8 cellular contexts compared by ENCODE assay signal in the genomic region with DNA sequence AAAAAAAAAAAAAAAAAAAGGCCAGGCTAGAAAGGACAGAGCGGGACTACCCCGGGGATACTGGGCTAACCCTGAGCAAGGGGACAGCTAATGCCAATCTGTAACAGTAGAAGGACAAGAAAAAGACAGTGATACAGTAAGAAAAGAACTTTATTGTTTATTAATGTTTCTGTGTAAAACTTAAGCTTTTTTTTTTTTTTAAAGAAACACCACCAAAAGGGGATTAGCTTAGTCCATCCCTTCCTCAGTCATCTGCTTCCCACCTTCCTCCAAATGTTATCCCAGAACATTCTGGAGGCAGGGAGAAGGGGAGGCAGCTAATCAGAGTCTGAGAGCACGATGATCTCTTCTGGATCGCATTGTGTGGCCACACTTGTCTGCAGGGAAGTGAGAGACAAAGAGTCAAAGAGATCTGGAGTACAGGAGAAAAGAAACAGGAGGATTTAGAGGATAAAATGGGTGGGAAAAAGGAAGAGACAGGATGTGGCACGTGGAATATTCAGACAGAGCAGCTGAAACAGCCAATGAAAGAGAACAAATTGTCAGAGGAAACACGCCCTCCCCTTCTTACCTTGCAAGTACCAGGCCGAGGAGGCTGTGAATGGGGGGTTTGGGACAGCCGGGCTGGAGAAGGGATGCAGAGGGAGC. TPM values are rescaled to one million over a fixed set of nuclear protein-coding genes. Genes with fewer than 3 reads are reported as not detected.
A peak's percentile ranks its signal among the peaks of the same experiment; 100 is the strongest.
DNase-seq lines count a peak whose midpoint lies in the region; ATAC-seq, FAIRE-seq and TF ChIP-seq lines count a peak whose summit lies in the region.

No MANE protein-coding gene starts in this region.

- H3K4me1 Mint-ChIP-seq in activated T-cell treated with anti-CD3 and anti-CD28 coated beads, Interleukin-2, amount 50 U/mL, for 72 hours (ENCODE audit: low read depth) = peaks cover 87% of the 10 kb centered on the region
- peaks cover 61% of the 10 kb centered on the region for H3K4me1 Mint-ChIP-seq in memory B cell

- ATAC-seq in activated T-cell treated with anti-CD3 and anti-CD28 coated beads, Interleukin-2, amount 50 U/mL, for 72 hours (replicated peaks in 1 of 2) = no peak
- ATAC-seq in GM12878 (no peak), memory B cell (ENCODE audit: low read depth) (no peak), left colon (no peak), GM21529 (IDR thresholded peaks at IDR 0.05; ENCODE audit: unreplicated experiment) (no peak)

- peaks cover 12 to 16% of the 10 kb centered on the region in 2 experiments; a peak in 3 of 4 replicates for H3K36me3 ChIP-seq in GM12878 (ENCODE audit: control insufficient read depth in 2 of 2, insufficient read depth in 2 of 2, low read length in 1 of 2)
- H3K36me3 ChIP-seq in transverse colon = peaks cover 0 to 24% (median 8%) of the 10 kb centered on the region in 4 donors

- peak overlapping the region; percentile 63 for H3K4me3 ChIP-seq in GM12878
- peak overlapping the region in 3 of 4 donors; percentile 36 to 61 (median 46) for H3K4me3 ChIP-seq in transverse colon

- WGBS in GM12878 (ENCODE audit: insufficient coverage, insufficient replicate concordance, low lambda C conversion rate, missing lambda C conversion rate) = 39% methylated on average over 8 of the region's 8 CpGs
- 53 to 58% methylated on average over 7 to 8 of the region's 8 CpGs for WGBS in transverse colon (ENCODE audit: low coverage in 1 of 2), 2 donors

- SMC1A ChIA-PET in GM12878 (lab: Charles Lee; ENCODE audit: uncharacterized antibody, unreplicated experiment) = interaction anchor here (0.6 to 1.3 kb wide), 5 partner anchors 19 to 112 kb away, joined by 3 to 8 read pairs (median 4); a partner anchor contains a TSS

- RAD21 ChIA-PET in GM12878 (lab: Charles Lee; ENCODE audit: unreplicated experiment) = interaction anchor here (0.7 to 2.8 kb wide), 13 partner anchors 19 to 303 kb away, joined by 3 to 22 read pairs (median 4); a partner anchor contains a TSS

- no peaks in the 10 kb centered on the region for H3K27me3 Mint-ChIP-seq in activated T-cell treated with anti-CD3 and anti-CD28 coated beads, Interleukin-2, amount 50 U/mL, for 72 hours (ENCODE audit: low read depth)
- H3K27me3 Mint-ChIP-seq in memory B cell = no peaks in the 10 kb centered on the region

- H3K27ac Mint-ChIP-seq in activated T-cell treated with anti-CD3 and anti-CD28 coated beads, Interleukin-2, amount 50 U/mL, for 72 hours = peak overlapping the region; percentile 98
- H3K27ac Mint-ChIP-seq in memory B cell = peak overlapping the region; percentile 100

- H2AFZ ChIP-seq in GM12878 (ENCODE audit: control insufficient read depth, low read depth, low read length) = no peak overlapping the region

- no peak for TF ChIP-seq EP300 in GM12878 (IDR thresholded peaks at IDR 0.05; ENCODE audit: borderline replicate concordance in 1 of 2, control insufficient read depth in 1 of 2, low read depth in 2 of 2, low read length in 2 of 2)
- TF ChIP-seq EP300 in transverse colon (IDR thresholded peaks at IDR 0.05; ENCODE audit: low read depth) = no peak

- peak overlapping the region; percentile 72 for H3K4me2 ChIP-seq in GM12878 (ENCODE audit: control insufficient read depth, insufficient read depth)

- no peak overlapping the region; the same call in 1 of the 2 replicates for H3K27ac ChIP-seq in GM12878 (ENCODE audit: control insufficient read depth, insufficient read depth)
- H3K27ac ChIP-seq in transverse colon = peak overlapping the region; percentile 86 to 94 (median 90)

- H4K20me1 ChIP-seq in GM12878 (ENCODE audit: control insufficient read depth, insufficient read depth) = 0 out of 2 replicates have a peak, but pooled peaks cover 3% of the 10 kb centered on the region

- no peaks in the 10 kb centered on the region for H3K27me3 ChIP-seq in GM12878 (replicated peaks in 1 of 2; ENCODE audit: control insufficient read depth in 2 of 2, insufficient read depth in 2 of 2, low read length in 1 of 2)
- no peaks in the 10 kb centered on the region for H3K27me3 ChIP-seq in transverse colon

- H3K9me3 Mint-ChIP-seq in activated T-cell treated with anti-CD3 and anti-CD28 coated beads, Interleukin-2, amount 50 U/mL, for 72 hours = no peaks in the 10 kb centered on the region
- no peaks in the 10 kb centered on the region for H3K9me3 Mint-ChIP-seq in memory B cell

- intact Hi-C loops in GM12878 (cut with micrococcal nuclease; ENCODE audit: unreplicated experiment) = loop anchor here (5.0 kb wide), 1 partner anchor 99 kb away; a partner anchor contains a TSS
- intact Hi-C loops in transverse colon (cut with DNase I; ENCODE audit: low total_unique reads) = loop anchor here (10.0 kb wide), 1 partner anchor 96 kb away; a partner anchor contains a TSS
- intact Hi-C loops in left colon (cut with DNase I, micrococcal nuclease) = no loop called here

- peaks cover 11 to 33% of the 10 kb centered on the region in 2 donors for H3K36me3 Mint-ChIP-seq in activated T-cell treated with anti-CD3 and anti-CD28 coated beads, Interleukin-2, amount 50 U/mL, for 72 hours (ENCODE audit: insufficient read depth in 2 of 2)
- peaks cover 31% of the 10 kb centered on the region for H3K36me3 Mint-ChIP-seq in memory B cell

- FAIRE-seq in GM12878 (lab: Jason Lieb, UNC) = no peak

- H3K79me2 ChIP-seq in GM12878 (ENCODE audit: control insufficient read depth, insufficient read depth, low read length) = peaks cover 47% of the 10 kb centered on the region

- in situ Hi-C loops in GM12878 (cut with MboI) = no loop called here
- in situ Hi-C loops in transverse colon (cut with MboI; ENCODE audit: low pct_ligation_motif_present in 1 of 4, low pct_unique_long_range_greater_than_20kb in 1 of 4, low sequenced_read_pairs in 3 of 4) = no loop called here

- peaks cover 35% of the 10 kb centered on the region for H3K4me1 ChIP-seq in GM12878 (ENCODE audit: control insufficient read depth, insufficient read depth, low read length)
- H3K4me1 ChIP-seq in transverse colon = peaks cover 28 to 66% (median 56%) of the 10 kb centered on the region in 4 donors

- POLR2A ChIA-PET in GM12878 (lab: Charles Lee) = interaction anchor here (0.7 to 2.0 kb wide), 13 partner anchors 10 to 906 kb away, joined by 3 to 12 read pairs (median 6); a partner anchor contains a TSS

- CTCF ChIA-PET in GM12878 (lab: Yijun Ruan, JAX) = interaction anchor here (0.6 to 2.7 kb wide), 8 partner anchors 26 to 136 kb away, joined by 3 to 19 read pairs (median 4); a partner anchor contains a TSS

- no peak for DNase-seq in activated T-cell treated with anti-CD3 and anti-CD28 coated beads, Interleukin-2, amount 50 U/mL, for 72 hours
- DNase-seq in activated T-cell treated with anti-CD3 and anti-CD28 coated beads for 4 hours (no peak), GM12878 (ENCODE audit: low read depth, low spot score) (no peak), memory B cell (ENCODE audit: low spot score in 2 of 2) (no peak), transverse colon (no peak), left colon (no peak), AG08395 (ENCODE audit: low spot score) (no peak)

- no TSS peak for BruUV-seq in GM12878 (replicated peaks; lab: Mats Ljungman, UMichigan)

- TF ChIP-seq CTCF in GM12878 (IDR thresholded peaks at IDR 0.05 in 2 of 3, conservative IDR thresholded peaks at IDR 0.05 in 1 of 3; ENCODE audit: control insufficient read depth in 2 of 3, extremely low read depth in 1 of 3, insufficient read depth in 1 of 3, low read depth in 3 of 3, low read length in 3 of 3) (no peak), transverse colon (IDR thresholded peaks at IDR 0.05) (no peak)

- no peak for TF ChIP-seq RAD21 in GM12878 (IDR thresholded peaks at IDR 0.05; ENCODE audit: insufficient read depth, low read depth, low read length)

- TF ChIP-seq POLR2A in GM12878 (IDR thresholded peaks at IDR 0.05; ENCODE audit: low read depth, low read length) = no peak
- no peak for TF ChIP-seq POLR2A in transverse colon (IDR thresholded peaks at IDR 0.05)

- peak overlapping the region; percentile 97 to 98 for H3K4me3 Mint-ChIP-seq in activated T-cell treated with anti-CD3 and anti-CD28 coated beads, Interleukin-2, amount 50 U/mL, for 72 hours
- peak overlapping the region; percentile 99 for H3K4me3 Mint-ChIP-seq in memory B cell

- no peaks in the 10 kb centered on the region for H3K9me3 ChIP-seq in GM12878 (replicated peaks; ENCODE audit: control insufficient read depth, insufficient read depth, low read length)
- no peaks in the 10 kb centered on the region for H3K9me3 ChIP-seq in transverse colon

- peak overlapping the region; percentile 72; the same call in 1 of the 2 replicates for H3K9ac ChIP-seq in GM12878 (ENCODE audit: control insufficient read depth, insufficient read depth, low read length)

RNA-seq across cellular contexts. Expression of a gene that starts 1.0 kb away (rescaled TPM):
- total RNA-seq in activated T-cell treated with anti-CD3 and anti-CD28 coated beads, Interleukin-2, amount 50 U/mL, for 72 hours = 10 to 100 TPM; 14.9 to 16.1 TPM
- total RNA-seq in GM12878 (2013; cell fraction: nucleolus; rRNA removed) = 10.5 and 11.6 TPM in 2 replicates
- total RNA-seq in GM12878 (2014; rRNA removed) = 8.9 and 9.3 TPM in 2 replicates
- 5.9 and 6.2 TPM in 2 replicates for total RNA-seq in GM12878 (2014; rRNA removed; fragmentation: Illumina TruSeq; extraction: Trizol)
- 9.7 and 12.0 TPM in 2 replicates for total RNA-seq in GM12878 (2021)
- 3.1 TPM for polyA plus RNA-seq in GM12878 (2011; ENCODE audit: low read depth)
- 3.2 and 5.1 TPM in 2 replicates for polyA plus RNA-seq in GM12878 (2011; rRNA removed)
- 6.4 and 8.8 TPM in 2 replicates for polyA plus RNA-seq in GM12878 (2011; cell fraction: cytosol; rRNA removed)
- 10.1 and 12.3 TPM in 2 replicates for polyA plus RNA-seq in GM12878 (2011; cell fraction: nucleus; rRNA removed)
- polyA plus RNA-seq in GM12878 (2012) = 9.9 and 10.8 TPM in 2 replicates
- 3.8 and 4.4 TPM in 2 replicates for polyA plus RNA-seq in GM12878 (2014; fragmentation: Illumina TruSeq; extraction: Trizol)
- under 1 TPM; 0.11 to 0.62 TPM for polyA plus RNA-seq in GM12878 (2014; fragmentation: Nextera tagmentation; extraction: Ambion mirVana)
- 9.8 and 9.9 TPM in 2 replicates for polyA plus RNA-seq in GM12878 (2014; rRNA removed)
- 1 to 10 TPM; 4.1 to 4.5 TPM for polyA plus RNA-seq in GM12878 (2016; fragmentation: Nextera tagmentation; extraction: Ambion mirVana)
- polyA minus RNA-seq in GM12878 (2011; rRNA and poly(A)+ RNA removed) = 7.5 and 12.0 TPM in 2 replicates
- polyA minus RNA-seq in GM12878 (2011; cell fraction: cytosol; rRNA and poly(A)+ RNA removed) = 3.1 and 3.7 TPM in 2 replicates
- 5.7 and 6.2 TPM in 2 replicates for polyA minus RNA-seq in GM12878 (2011; cell fraction: nucleus; rRNA and poly(A)+ RNA removed)
- 10 to 100 TPM; 10.1 to 31.8 (median 17.2) TPM for total RNA-seq in transverse colon
- total RNA-seq in left colon = 10 to 100 TPM; 19.9 to 21.3 TPM

RNA-seq across cellular contexts. Expression of a gene that starts 4.2 kb away (rescaled TPM):
- total RNA-seq in activated T-cell treated with anti-CD3 and anti-CD28 coated beads, Interleukin-2, amount 50 U/mL, for 72 hours = 10 to 100 TPM; 56.5 to 61.3 TPM
- 19.1 and 32.6 TPM in 2 replicates for total RNA-seq in GM12878 (2013; cell fraction: nucleolus; rRNA removed)
- total RNA-seq in GM12878 (2014; rRNA removed) (57.0 and 65.9 TPM in 2 replicates), GM12878 (2014; rRNA removed; fragmentation: Illumina TruSeq; extraction: Trizol) (43.6 and 49.6 TPM in 2 replicates), GM12878 (2021) (55.8 and 57.6 TPM in 2 replicates), transverse colon (100 to 1,000 TPM in 1 of 4 donors, 10 to 100 TPM in 3; 40.7 to 302 (median 52.6) TPM), left colon (10 to 100 TPM; 33.5 to 35.3 TPM)
- 27.1 TPM for polyA plus RNA-seq in GM12878 (2011; ENCODE audit: low read depth)
- polyA plus RNA-seq in GM12878 (2011; rRNA removed) (13.0 and 24.2 TPM in 2 replicates), GM12878 (2014; fragmentation: Illumina TruSeq; extraction: Trizol) (72.6 and 74.4 TPM in 2 replicates), GM12878 (2014; fragmentation: Nextera tagmentation; extraction: Ambion mirVana) (10 to 100 TPM; 30.3 to 56.8 TPM), GM12878 (2014; rRNA removed) (40.2 and 56.0 TPM in 2 replicates), GM12878 (2016; fragmentation: Nextera tagmentation; extraction: Ambion mirVana) (100 to 1,000 TPM in 1 of 2 experiments, 10 to 100 TPM in 1; 83.1 to 100 TPM)
- polyA plus RNA-seq in GM12878 (2011; cell fraction: cytosol; rRNA removed) = 20.2 and 23.6 TPM in 2 replicates
- 67.0 and 76.3 TPM in 2 replicates for polyA plus RNA-seq in GM12878 (2011; cell fraction: nucleus; rRNA removed)
- 46.1 and 71.7 TPM in 2 replicates for polyA plus RNA-seq in GM12878 (2012)
- polyA minus RNA-seq in GM12878 (2011; rRNA and poly(A)+ RNA removed) = 9.0 and 10.3 TPM in 2 replicates
- 6.8 and 7.2 TPM in 2 replicates for polyA minus RNA-seq in GM12878 (2011; cell fraction: cytosol; rRNA and poly(A)+ RNA removed)
- 21.2 and 31.3 TPM in 2 replicates for polyA minus RNA-seq in GM12878 (2011; cell fraction: nucleus; rRNA and poly(A)+ RNA removed)

RNA-seq across cellular contexts. Expression of a gene that starts 4.7 kb away (rescaled TPM):
- 100 to 1,000 TPM; 180 to 210 TPM for total RNA-seq in activated T-cell treated with anti-CD3 and anti-CD28 coated beads, Interleukin-2, amount 50 U/mL, for 72 hours
- total RNA-seq in GM12878 (2013; cell fraction: nucleolus; rRNA removed) = 335 and 353 TPM in 2 replicates
- total RNA-seq in GM12878 (2014; rRNA removed) (107 and 118 TPM in 2 replicates), GM12878 (2014; rRNA removed; fragmentation: Illumina TruSeq; extraction: Trizol) (44.0 and 46.7 TPM in 2 replicates), GM12878 (2021) (210 and 219 TPM in 2 replicates), transverse colon (100 to 1,000 TPM; 175 to 423 (median 217) TPM), left colon (100 to 1,000 TPM; 229 to 283 TPM)
- 42.0 TPM for polyA plus RNA-seq in GM12878 (2011; ENCODE audit: low read depth)
- polyA plus RNA-seq in GM12878 (2011; rRNA removed) (20.7 and 40.7 TPM in 2 replicates), GM12878 (2014; fragmentation: Illumina TruSeq; extraction: Trizol) (35.4 and 49.4 TPM in 2 replicates), GM12878 (2014; fragmentation: Nextera tagmentation; extraction: Ambion mirVana) (10 to 100 TPM; 14.6 to 30.0 TPM), GM12878 (2014; rRNA removed) (108 and 138 TPM in 2 replicates), GM12878 (2016; fragmentation: Nextera tagmentation; extraction: Ambion mirVana) (100 to 1,000 TPM; 107 TPM)
- 47.6 and 47.9 TPM in 2 replicates for polyA plus RNA-seq in GM12878 (2011; cell fraction: cytosol; rRNA removed)
- polyA plus RNA-seq in GM12878 (2011; cell fraction: nucleus; rRNA removed) = 94.4 and 126 TPM in 2 replicates
- polyA plus RNA-seq in GM12878 (2012) = 74.5 and 97.1 TPM in 2 replicates
- 29.7 and 48.2 TPM in 2 replicates for polyA minus RNA-seq in GM12878 (2011; rRNA and poly(A)+ RNA removed)
- polyA minus RNA-seq in GM12878 (2011; cell fraction: cytosol; rRNA and poly(A)+ RNA removed) = 72.3 and 73.2 TPM in 2 replicates
- 34.7 and 65.7 TPM in 2 replicates for polyA minus RNA-seq in GM12878 (2011; cell fraction: nucleus; rRNA and poly(A)+ RNA removed)

RNA-seq across cellular contexts. Expression of a gene that starts 19.8 kb away (rescaled TPM):
- total RNA-seq in activated T-cell treated with anti-CD3 and anti-CD28 coated beads, Interleukin-2, amount 50 U/mL, for 72 hours = 10 to 100 TPM; 34.3 to 43.7 TPM
- 38.8 and 43.0 TPM in 2 replicates for total RNA-seq in GM12878 (2013; cell fraction: nucleolus; rRNA removed)
- total RNA-seq in GM12878 (2014; rRNA removed) (7.1 and 7.2 TPM in 2 replicates), GM12878 (2014; rRNA removed; fragmentation: Illumina TruSeq; extraction: Trizol) (5.7 and 6.9 TPM in 2 replicates), GM12878 (2021) (17.8 and 21.2 TPM in 2 replicates), transverse colon (10 to 100 TPM; 21.3 to 70.3 (median 25.8) TPM), left colon (10 to 100 TPM; 21.5 to 35.0 TPM)
- 10.6 TPM for polyA plus RNA-seq in GM12878 (2011; ENCODE audit: low read depth)
- polyA plus RNA-seq in GM12878 (2011; rRNA removed) (11.4 and 15.5 TPM in 2 replicates), GM12878 (2014; fragmentation: Illumina TruSeq; extraction: Trizol) (5.2 and 9.0 TPM in 2 replicates), GM12878 (2014; fragmentation: Nextera tagmentation; extraction: Ambion mirVana) (1 to 10 TPM in 1 of 2 experiments, under 1 TPM in 1; 0.84 to 2.7 TPM), GM12878 (2014; rRNA removed) (14.5 and 18.1 TPM in 2 replicates), GM12878 (2016; fragmentation: Nextera tagmentation; extraction: Ambion mirVana) (1 to 10 TPM; 5.2 to 6.5 TPM)
- polyA plus RNA-seq in GM12878 (2011; cell fraction: cytosol; rRNA removed) = 9.6 and 13.7 TPM in 2 replicates
- 269 and 282 TPM in 2 replicates for polyA plus RNA-seq in GM12878 (2011; cell fraction: nucleus; rRNA removed)
- polyA plus RNA-seq in GM12878 (2012) = 20.2 and 22.4 TPM in 2 replicates
- polyA minus RNA-seq in GM12878 (2011; rRNA and poly(A)+ RNA removed) = 6.0 and 19.5 TPM in 2 replicates
- polyA minus RNA-seq in GM12878 (2011; cell fraction: cytosol; rRNA and poly(A)+ RNA removed) = 4.0 and 4.7 TPM in 2 replicates
- polyA minus RNA-seq in GM12878 (2011; cell fraction: nucleus; rRNA and poly(A)+ RNA removed) = 38.9 and 53.4 TPM in 2 replicates

RNA-seq across cellular contexts. Expression of a gene that starts 29.1 kb away (rescaled TPM):
- 10 to 100 TPM; 41.9 to 54.6 TPM for total RNA-seq in activated T-cell treated with anti-CD3 and anti-CD28 coated beads, Interleukin-2, amount 50 U/mL, for 72 hours
- 15.0 and 16.1 TPM in 2 replicates for total RNA-seq in GM12878 (2013; cell fraction: nucleolus; rRNA removed)
- 110 and 131 TPM in 2 replicates for total RNA-seq in GM12878 (2014; rRNA removed)
- total RNA-seq in GM12878 (2014; rRNA removed; fragmentation: Illumina TruSeq; extraction: Trizol) = 134 and 141 TPM in 2 replicates
- total RNA-seq in GM12878 (2021) = 87.8 and 91.8 TPM in 2 replicates
- 149 TPM for polyA plus RNA-seq in GM12878 (2011; ENCODE audit: low read depth)
- 73.4 and 83.5 TPM in 2 replicates for polyA plus RNA-seq in GM12878 (2011; rRNA removed)
- polyA plus RNA-seq in GM12878 (2011; cell fraction: cytosol; rRNA removed) = 37.7 and 46.6 TPM in 2 replicates
- polyA plus RNA-seq in GM12878 (2011; cell fraction: nucleus; rRNA removed) = 53.0 and 60.5 TPM in 2 replicates
- polyA plus RNA-seq in GM12878 (2012) = 83.0 and 98.2 TPM in 2 replicates
- polyA plus RNA-seq in GM12878 (2014; fragmentation: Illumina TruSeq; extraction: Trizol) = 168 and 182 TPM in 2 replicates
- 1 to 10 TPM; 3.1 to 5.7 TPM for polyA plus RNA-seq in GM12878 (2014; fragmentation: Nextera tagmentation; extraction: Ambion mirVana)
- 164 and 165 TPM in 2 replicates for polyA plus RNA-seq in GM12878 (2014; rRNA removed)
- polyA plus RNA-seq in GM12878 (2016; fragmentation: Nextera tagmentation; extraction: Ambion mirVana) = 10 to 100 TPM; 27.7 to 35.7 TPM
- polyA minus RNA-seq in GM12878 (2011; rRNA and poly(A)+ RNA removed) = 20.4 and 20.6 TPM in 2 replicates
- 10.8 and 12.3 TPM in 2 replicates for polyA minus RNA-seq in GM12878 (2011; cell fraction: cytosol; rRNA and poly(A)+ RNA removed)
- 25.8 and 32.7 TPM in 2 replicates for polyA minus RNA-seq in GM12878 (2011; cell fraction: nucleus; rRNA and poly(A)+ RNA removed)
- 10 to 100 TPM in 3 of 4 donors, not detected in 1; 23.6 to 39.8 (median 28.1) TPM for total RNA-seq in transverse colon
- total RNA-seq in left colon = 10 to 100 TPM; 36.8 to 45.7 TPM

Comparison
In these comparisons a context has a peak if more than half of its experiments do, and no peak if none do; other contexts are left out.
1. intact Hi-C loops: an anchor here in GM12878 (5.0 kb wide) and transverse colon (10.0 kb wide); none called in left colon.